ENCODE assay signal across 17 cellular contexts in the genomic region with DNA sequence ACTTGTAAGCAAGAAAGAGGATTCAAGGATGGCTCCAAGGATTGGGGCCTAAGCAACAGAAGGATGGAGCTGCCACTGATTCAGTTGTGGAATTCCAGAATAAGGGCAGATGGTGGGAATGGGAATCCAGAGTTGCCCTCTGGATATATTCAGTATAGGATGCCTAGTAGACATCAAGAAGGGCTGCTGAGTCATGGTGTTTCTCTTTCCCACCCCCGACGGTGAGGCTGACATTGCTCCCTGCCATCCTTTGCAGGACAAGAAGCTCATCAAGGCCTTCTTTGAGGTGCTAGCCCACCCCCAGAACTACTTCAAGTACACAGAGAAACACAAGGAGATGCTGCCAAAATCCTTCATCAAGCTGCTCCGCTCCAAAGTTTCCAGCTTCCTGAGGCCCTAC. TPM values are rescaled to one million over a fixed set of nuclear protein-coding genes. Genes with fewer than 3 reads are reported as not detected.
DNase-seq lines count a peak whose midpoint lies in the region; ATAC-seq, FAIRE-seq and TF ChIP-seq lines count a peak whose summit lies in the region.
"Had no signal": no experiment of that assay in that cellular context is flagged by ENCODE, and none has a peak within 500 bp of the region (broad histone marks: within the 10 kb centered on the region; RNA-seq: fewer than 3 reads in every experiment).

No MANE protein-coding gene starts in this region.

- H3K36me3 Mint-ChIP-seq in activated CD4-positive, alpha-beta memory T cell treated with anti-CD3 and anti-CD28 coated beads for 36 hours: no peaks in the 10 kb centered on the region
- H3K36me3 Mint-ChIP-seq in activated CD4-positive, alpha-beta memory T cell treated with anti-CD3 and anti-CD28 coated beads, Interleukin-2, amount 10 ng/mL, durations not matched to agents 7 days and 5 days (ENCODE audit: low read depth): no peaks in the 10 kb centered on the region
- H3K36me3 Mint-ChIP-seq in activated CD8-positive, alpha-beta T cell treated with anti-CD3 and anti-CD28 coated beads for 36 hours (ENCODE audit: low read depth): peaks cover 2% of the 10 kb centered on the region
- H3K36me3 Mint-ChIP-seq in nephron progenitor cell (ENCODE audit: low read depth): peaks cover 62% of the 10 kb centered on the region

- POLR2A ChIA-PET in activated CD4-positive, alpha-beta memory T cell treated with anti-CD3 and anti-CD28 coated beads for 36 hours (lab: Charles Lee): interaction anchor here (0.9 to 1.4 kb wide), 2 partner anchors 9 to 10 kb away, joined by 5 to 6 read pairs; no protein-coding TSS in a partner anchor
- POLR2A ChIA-PET in activated CD4-positive, alpha-beta memory T cell treated with anti-CD3 and anti-CD28 coated beads, Interleukin-2, amount 10 ng/mL, durations not matched to agents 7 days and 5 days (lab: Charles Lee): interaction anchor here (0.8 to 2.4 kb wide), 2 partner anchors 9 to 11 kb away, joined by 3 to 11 read pairs; partner anchors contain the start of gene ZNF76
- POLR2A ChIA-PET in activated CD8-positive, alpha-beta T cell treated with anti-CD3 and anti-CD28 coated beads for 36 hours (lab: Charles Lee): interaction anchor here (0.6 kb wide), 1 partner anchor 11 kb away, joined by 3 read pairs; the partner anchor contains the start of gene ZNF76

- no peak for TF ChIP-seq CTCF in activated CD8-positive, alpha-beta T cell treated with anti-CD3 and anti-CD28 coated beads for 36 hours (IDR thresholded peaks at IDR 0.05)
- no peak for TF ChIP-seq CTCF in nephron progenitor cell (IDR thresholded peaks at IDR 0.05)

- H3K4me1 ChIP-seq in GM23248 (ENCODE audit: insufficient read depth) (0 out of 2 replicates have a peak, but pooled peaks cover 7% of the 10 kb centered on the region), small intestine (ENCODE audit: control insufficient read depth in 2 of 2, insufficient read depth in 1 of 2, low read depth in 1 of 2, low read length in 1 of 2) (no peaks in the 10 kb centered on the region)

- H3F3A ChIP-seq in GM23248 (ENCODE audit: insufficient read depth): peaks cover 13% of the 10 kb centered on the region; the same call in 1 of the 2 replicates

- peaks cover 43% of the 10 kb centered on the region for H3K79me2 ChIP-seq in GM23248 (ENCODE audit: insufficient read depth)

- no peak for TF ChIP-seq POLR2A in GM18505 (IDR thresholded peaks at IDR 0.05; ENCODE audit: borderline replicate concordance, extremely low read depth, insufficient read depth, insufficient read length)

- WGBS in GM23248 (ENCODE audit: low coverage in 1 of 2, low lambda C conversion rate in 2 of 2, missing lambda C conversion rate in 2 of 2), 2 experiments: 63 to 64% methylated on average over 3 of the region's 3 CpGs
- 56 to 65% (median 64%) methylated on average over 3 of the region's 3 CpGs for WGBS in small intestine, 3 donors

- ATAC-seq in activated CD8-positive, alpha-beta T cell treated with anti-CD3 and anti-CD28 coated beads for 36 hours: peak; percentile 24
- ATAC-seq in GM18505 (IDR thresholded peaks at IDR 0.05; ENCODE audit: unreplicated experiment): no peak
- ATAC-seq: stimulated activated naive B cell treated with anti-CD40 and anti-IgM and Interleukin-4, amounts not matched to agents 10 μg/mL and 1 μg/mL and 100 μg/mL, for 72 hours had no signal

- no peak overlapping the region for H3K4me2 ChIP-seq in GM23248 (ENCODE audit: unreplicated experiment)

- peak; percentile 26 for DNase-seq in activated CD4-positive, alpha-beta memory T cell treated with anti-CD3 and anti-CD28 coated beads for 36 hours
- no peak for DNase-seq in activated CD4-positive, alpha-beta memory T cell treated with anti-CD3 and anti-CD28 coated beads, Interleukin-2, amount 10 ng/mL, durations not matched to agents 7 days and 5 days
- peak; percentile 34 for DNase-seq in GM23248
- peak; percentile 10 for DNase-seq in activated CD8-positive, alpha-beta T cell treated with anti-CD3 and anti-CD28 coated beads for 36 hours
- DNase-seq in nephron progenitor cell: no peak
- DNase-seq in small intestine: no peak
- no peak for DNase-seq in kidney tubule cell (ENCODE audit: low spot score)
- DNase-seq: activated CD4-positive, alpha-beta T cell treated with anti-CD3 and anti-CD28 coated beads, Interleukin-2, amount 50 U/mL, for 1 hour; activated naive CD4-positive, alpha-beta T cell treated with anti-CD3 and anti-CD28 coated beads for 36 hours; MG63; NCI-H2081 treated with DMSO at 0.1 percent for 48 hours; stimulated activated naive B cell treated with anti-CD40 and anti-IgM and Interleukin-4, amounts not matched to agents 10 μg/mL and 1 μg/mL and 100 μg/mL, for 72 hours had no signal

- no peaks in the 10 kb centered on the region for H3K9me3 ChIP-seq in GM23248 (ENCODE audit: low read depth)
- no peaks in the 10 kb centered on the region for H3K9me3 ChIP-seq in small intestine (ENCODE audit: control insufficient read depth, low read depth)
- H3K9me3 ChIP-seq: MG63 had no signal

- H3K27ac Mint-ChIP-seq in activated CD4-positive, alpha-beta memory T cell treated with anti-CD3 and anti-CD28 coated beads for 36 hours: peak overlapping the region; percentile 16
- H3K27ac Mint-ChIP-seq in activated CD4-positive, alpha-beta memory T cell treated with anti-CD3 and anti-CD28 coated beads, Interleukin-2, amount 10 ng/mL, durations not matched to agents 7 days and 5 days: no peak overlapping the region
- H3K27ac Mint-ChIP-seq in activated CD8-positive, alpha-beta T cell treated with anti-CD3 and anti-CD28 coated beads for 36 hours: peak overlapping the region; percentile 11
- H3K27ac Mint-ChIP-seq in nephron progenitor cell: peak overlapping the region; percentile 40
- H3K27ac Mint-ChIP-seq: memory B cell; stimulated activated naive B cell treated with anti-CD40 and anti-IgM and Interleukin-4, amounts not matched to agents 10 μg/mL and 1 μg/mL and 100 μg/mL, for 72 hours had no signal

- no peaks in the 10 kb centered on the region for H4K20me1 ChIP-seq in GM23248 (ENCODE audit: insufficient read depth)

- no peaks in the 10 kb centered on the region for H3K27me3 Mint-ChIP-seq in activated CD4-positive, alpha-beta memory T cell treated with anti-CD3 and anti-CD28 coated beads for 36 hours
- H3K27me3 Mint-ChIP-seq in activated CD4-positive, alpha-beta memory T cell treated with anti-CD3 and anti-CD28 coated beads, Interleukin-2, amount 10 ng/mL, durations not matched to agents 7 days and 5 days: no peaks in the 10 kb centered on the region
- no peaks in the 10 kb centered on the region for H3K27me3 Mint-ChIP-seq in activated CD8-positive, alpha-beta T cell treated with anti-CD3 and anti-CD28 coated beads for 36 hours
- H3K27me3 Mint-ChIP-seq in nephron progenitor cell (ENCODE audit: low read depth, poor library complexity): no peaks in the 10 kb centered on the region
- H3K27me3 Mint-ChIP-seq: memory B cell; stimulated activated naive B cell treated with anti-CD40 and anti-IgM and Interleukin-4, amounts not matched to agents 10 μg/mL and 1 μg/mL and 100 μg/mL, for 72 hours had no signal

- no peak overlapping the region for H3K27ac ChIP-seq in GM23248
- H3K27ac ChIP-seq in small intestine (ENCODE audit: low read depth in 1 of 2, low read length in 1 of 2): no peak overlapping the region

- no peak overlapping the region for H3K9ac ChIP-seq in GM23248

- H3K4me1 Mint-ChIP-seq in activated CD4-positive, alpha-beta memory T cell treated with anti-CD3 and anti-CD28 coated beads for 36 hours (ENCODE audit: low read depth): peaks cover 14% of the 10 kb centered on the region
- peaks cover 25% of the 10 kb centered on the region for H3K4me1 Mint-ChIP-seq in activated CD4-positive, alpha-beta memory T cell treated with anti-CD3 and anti-CD28 coated beads, Interleukin-2, amount 10 ng/mL, durations not matched to agents 7 days and 5 days
- H3K4me1 Mint-ChIP-seq in activated CD8-positive, alpha-beta T cell treated with anti-CD3 and anti-CD28 coated beads for 36 hours (ENCODE audit: low read depth): peaks cover 11% of the 10 kb centered on the region
- peaks cover 26% of the 10 kb centered on the region for H3K4me1 Mint-ChIP-seq in nephron progenitor cell

- H3K4me3 ChIP-seq in GM23248 (no peak overlapping the region), small intestine (ENCODE audit: low read depth in 1 of 2, low read length in 2 of 2) (no peak overlapping the region)
- H3K4me3 ChIP-seq: MG63 had no signal

- no peaks in the 10 kb centered on the region; the same call in 1 of the 2 replicates for H3K36me3 ChIP-seq in GM23248 (ENCODE audit: low read depth)
- no peaks in the 10 kb centered on the region for H3K36me3 ChIP-seq in small intestine (ENCODE audit: control insufficient read depth in 2 of 2, insufficient read depth in 2 of 2, low read length in 2 of 2)

- in situ Hi-C loops in GM23248 (cut with MboI): loop anchor here (10.0 kb wide), 1 partner anchor 263 kb away; no protein-coding TSS in a partner anchor

- FAIRE-seq in small intestine (lab: Jason Lieb, UNC): no peak
- FAIRE-seq: frontal cortex, RCC 7860, urothelium cell line had no signal

- no peaks in the 10 kb centered on the region for H3K9me3 Mint-ChIP-seq in activated CD4-positive, alpha-beta memory T cell treated with anti-CD3 and anti-CD28 coated beads for 36 hours
- H3K9me3 Mint-ChIP-seq in activated CD4-positive, alpha-beta memory T cell treated with anti-CD3 and anti-CD28 coated beads, Interleukin-2, amount 10 ng/mL, durations not matched to agents 7 days and 5 days: no peaks in the 10 kb centered on the region
- H3K9me3 Mint-ChIP-seq in activated CD8-positive, alpha-beta T cell treated with anti-CD3 and anti-CD28 coated beads for 36 hours: no peaks in the 10 kb centered on the region
- H3K9me3 Mint-ChIP-seq in nephron progenitor cell: no peaks in the 10 kb centered on the region
- H3K9me3 Mint-ChIP-seq: activated naive CD4-positive, alpha-beta T cell treated with anti-CD3 and anti-CD28 coated beads for 36 hours; memory B cell; stimulated activated naive B cell treated with anti-CD40 and anti-IgM and Interleukin-4, amounts not matched to agents 10 μg/mL and 1 μg/mL and 100 μg/mL, for 72 hours had no signal

- H3K27me3 ChIP-seq in GM23248 (replicated peaks; ENCODE audit: insufficient read depth) (no peaks in the 10 kb centered on the region), small intestine (ENCODE audit: control insufficient read depth in 2 of 2, insufficient read depth in 2 of 2, low read length in 2 of 2) (no peaks in the 10 kb centered on the region)
- H3K27me3 ChIP-seq: MG63 had no signal

- intact Hi-C loops in activated CD4-positive, alpha-beta memory T cell treated with anti-CD3 and anti-CD28 coated beads for 36 hours (cut with micrococcal nuclease): no loop called here
- intact Hi-C loops in activated CD8-positive, alpha-beta T cell treated with anti-CD3 and anti-CD28 coated beads for 36 hours (cut with micrococcal nuclease): no loop called here

- no peaks in the 10 kb centered on the region for H3K9me2 ChIP-seq in GM23248 (ENCODE audit: insufficient read depth)

- peak overlapping the region; percentile 4 for H3K4me3 Mint-ChIP-seq in activated CD4-positive, alpha-beta memory T cell treated with anti-CD3 and anti-CD28 coated beads for 36 hours
- H3K4me3 Mint-ChIP-seq in activated CD4-positive, alpha-beta memory T cell treated with anti-CD3 and anti-CD28 coated beads, Interleukin-2, amount 10 ng/mL, durations not matched to agents 7 days and 5 days: no peak overlapping the region
- no peak overlapping the region for H3K4me3 Mint-ChIP-seq in activated CD8-positive, alpha-beta T cell treated with anti-CD3 and anti-CD28 coated beads for 36 hours
- no peak overlapping the region for H3K4me3 Mint-ChIP-seq in nephron progenitor cell
- H3K4me3 Mint-ChIP-seq: activated naive CD4-positive, alpha-beta T cell treated with anti-CD3 and anti-CD28 coated beads for 36 hours; memory B cell; stimulated activated naive B cell treated with anti-CD40 and anti-IgM and Interleukin-4, amounts not matched to agents 10 μg/mL and 1 μg/mL and 100 μg/mL, for 72 hours had no signal

- CTCF ChIA-PET in activated CD4-positive, alpha-beta memory T cell treated with anti-CD3 and anti-CD28 coated beads for 36 hours (lab: Charles Lee): interaction anchor here (1.2 kb wide), 1 partner anchor 8 kb away, joined by 5 read pairs; no protein-coding TSS in a partner anchor
- CTCF ChIA-PET in activated CD4-positive, alpha-beta memory T cell treated with anti-CD3 and anti-CD28 coated beads, Interleukin-2, amount 10 ng/mL, durations not matched to agents 7 days and 5 days (lab: Charles Lee): interaction anchor here (1.8 kb wide), 1 partner anchor 11 kb away, joined by 9 read pairs; the partner anchor contains the start of gene ZNF76
- CTCF ChIA-PET in activated CD8-positive, alpha-beta T cell treated with anti-CD3 and anti-CD28 coated beads for 36 hours (lab: Charles Lee): interaction anchor here (1.0 to 3.5 kb wide), 5 partner anchors 7 to 262 kb away, joined by 3 to 23 read pairs (median 4); partner anchors contain the start of gene ZNF76

- no peak overlapping the region for H2AFZ ChIP-seq in GM23248

RNA-seq across cellular contexts. Expression of gene ZNF76, which starts 11.2 kb away (rescaled TPM):
- total RNA-seq in activated CD4-positive, alpha-beta memory T cell treated with anti-CD3 and anti-CD28 coated beads for 36 hours: 10 to 100 TPM; 35.2 to 38.5 TPM
- total RNA-seq in activated CD4-positive, alpha-beta memory T cell treated with anti-CD3 and anti-CD28 coated beads, Interleukin-2, amount 10 ng/mL, durations not matched to agents 7 days and 5 days: 10 to 100 TPM; 42.6 to 42.7 TPM
- 14.3 and 19.6 TPM in 2 replicates for total RNA-seq in GM23248 (2014; rRNA removed; shearing (Covaris generic))
- polyA plus RNA-seq in GM23248 (2016; fragmentation: Nextera tagmentation; extraction: Ambion mirVana) (15.9 and 16.4 TPM in 2 replicates), small intestine (10 to 100 TPM; 16.2 to 24.8 (median 24.0) TPM)
- total RNA-seq in activated CD8-positive, alpha-beta T cell treated with anti-CD3 and anti-CD28 coated beads for 36 hours: 10 to 100 TPM; 34.4 to 35.2 TPM

RNA-seq across cellular contexts. Expression of gene SCUBE3, which starts 34.5 kb away (rescaled TPM):
- under 1 TPM in 1 of 2 experiments, not detected in 1; 0.02 TPM for total RNA-seq in activated CD4-positive, alpha-beta memory T cell treated with anti-CD3 and anti-CD28 coated beads for 36 hours
- total RNA-seq in activated CD4-positive, alpha-beta memory T cell treated with anti-CD3 and anti-CD28 coated beads, Interleukin-2, amount 10 ng/mL, durations not matched to agents 7 days and 5 days: not detected
- 31.5 and 31.6 TPM in 2 replicates for total RNA-seq in GM23248 (2014; rRNA removed; shearing (Covaris generic))
- 21.6 and 24.0 TPM in 2 replicates for polyA plus RNA-seq in GM23248 (2016; fragmentation: Nextera tagmentation; extraction: Ambion mirVana)
- total RNA-seq in activated CD8-positive, alpha-beta T cell treated with anti-CD3 and anti-CD28 coated beads for 36 hours: not detected
- polyA plus RNA-seq in small intestine: under 1 TPM in 1 of 3 donors, not detected in 2; 0.12 TPM
- total RNA-seq: activated naive CD4-positive, alpha-beta T cell treated with anti-CD3 and anti-CD28 coated beads for 36 hours had no signal

RNA-seq across cellular contexts. Expression of gene DEF6, which starts 49.3 kb away (rescaled TPM):
- total RNA-seq in activated CD4-positive, alpha-beta memory T cell treated with anti-CD3 and anti-CD28 coated beads for 36 hours: 100 to 1,000 TPM; 103 TPM
- total RNA-seq in activated CD4-positive, alpha-beta memory T cell treated with anti-CD3 and anti-CD28 coated beads, Interleukin-2, amount 10 ng/mL, durations not matched to agents 7 days and 5 days: 100 to 1,000 TPM; 201 to 215 TPM
- 2.6 and 4.9 TPM in 2 replicates for total RNA-seq in GM23248 (2014; rRNA removed; shearing (Covaris generic))
- polyA plus RNA-seq in GM23248 (2016; fragmentation: Nextera tagmentation; extraction: Ambion mirVana) (1.3 and 1.7 TPM in 2 replicates), small intestine (10 to 100 TPM in 1 of 3 donors, 1 to 10 TPM in 2; 4.7 to 16.2 (median 9.5) TPM)
- 10 to 100 TPM; 97.1 to 99.1 TPM for total RNA-seq in activated CD8-positive, alpha-beta T cell treated with anti-CD3 and anti-CD28 coated beads for 36 hours

Comparison
In these comparisons a context has a peak if more than half of its experiments do, and no peak if none do; other contexts are left out.
1. DNase-seq: peak in activated CD4-positive, alpha-beta memory T cell treated with anti-CD3 and anti-CD28 coated beads for 36 hours (single experiment), GM23248 (single experiment) and activated CD8-positive, alpha-beta T cell treated with anti-CD3 and anti-CD28 coated beads for 36 hours (single experiment); none in activated CD4-positive, alpha-beta memory T cell treated with anti-CD3 and anti-CD28 coated beads, Interleukin-2, amount 10 ng/mL, durations not matched to agents 7 days and 5 days (single experiment), nephron progenitor cell (single experiment), small intestine (single experiment) and kidney tubule cell (single experiment).
2. RNA of gene SCUBE3, which starts 34.5 kb away (total RNA-seq): 31.5 to 31.6 TPM in GM23248; 0.02 TPM in activated CD4-positive, alpha-beta memory T cell treated with anti-CD3 and anti-CD28 coated beads for 36 hours, not detected in activated CD8-positive, alpha-beta T cell treated with anti-CD3 and anti-CD28 coated beads for 36 hours and not detected in activated CD4-positive, alpha-beta memory T cell treated with anti-CD3 and anti-CD28 coated beads, Interleukin-2, amount 10 ng/mL, durations not matched to agents 7 days and 5 days; every median in the first group is over 10 times any median in the second.
3. RNA of gene DEF6, which starts 49.3 kb away (total RNA-seq): 201 to 215 TPM in activated CD4-positive, alpha-beta memory T cell treated with anti-CD3 and anti-CD28 coated beads, Interleukin-2, amount 10 ng/mL, durations not matched to agents 7 days and 5 days, 103 TPM in activated CD4-positive, alpha-beta memory T cell treated with anti-CD3 and anti-CD28 coated beads for 36 hours and 97.1 to 99.1 TPM in activated CD8-positive, alpha-beta T cell treated with anti-CD3 and anti-CD28 coated beads for 36 hours; 2.6 to 4.9 TPM in GM23248; every median in the first group is over 10 times any median in the second.